In the genomic region with DNA sequence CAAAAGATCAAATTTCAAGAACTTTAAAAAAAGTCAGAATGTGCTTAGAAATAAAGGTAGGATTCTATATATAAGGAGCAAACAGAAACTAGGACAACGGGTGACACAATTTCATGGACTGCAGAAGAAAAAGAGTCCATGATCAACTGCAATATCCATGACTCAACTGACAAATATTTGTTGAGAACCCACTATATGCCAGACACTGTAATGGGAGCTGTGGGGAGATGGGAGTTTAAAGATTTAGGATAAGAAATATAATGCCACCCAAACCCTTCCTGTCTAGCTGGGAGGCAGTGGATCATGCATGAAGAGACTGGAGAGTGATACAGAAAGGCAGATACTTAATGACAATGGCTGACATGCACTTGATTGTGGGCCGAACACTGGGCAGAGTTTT, we compare ENCODE assay signal across 17 cellular contexts.
"Had no signal": no experiment of that assay in that cellular context is flagged by ENCODE, and none has a peak within 500 bp of the region (broad histone marks: within the 10 kb centered on the region; RNA-seq: fewer than 3 reads in every experiment).

No MANE protein-coding gene starts in this region.

- ATAC-seq: activated T-cell treated with anti-CD3 and anti-CD28 coated beads, Interleukin-2, amount 50 U/mL, for 72 hours; left ventricle myocardium superior; naive thymus-derived CD8-positive, alpha-beta T cell; pancreas; T-helper 17 cell had no signal

- H3K36me3 Mint-ChIP-seq: activated naive CD8-positive, alpha-beta T cell treated with anti-CD3 and anti-CD28 coated beads for 36 hours; memory B cell; naive thymus-derived CD8-positive, alpha-beta T cell had no signal

- H3K27ac Mint-ChIP-seq: activated CD4-positive, alpha-beta T cell treated with anti-CD3 and anti-CD28 coated beads, Interleukin-2, amount 10 ng/mL, durations not matched to agents 7 days and 5 days; activated naive CD8-positive, alpha-beta T cell treated with anti-CD3 and anti-CD28 coated beads for 36 hours; activated T-cell treated with anti-CD3 and anti-CD28 coated beads, Interleukin-2, amount 50 U/mL, for 72 hours; endodermal cell; memory B cell; naive thymus-derived CD8-positive, alpha-beta T cell; T-helper 17 cell had no signal

- DNase-seq: activated CD4-positive, alpha-beta T cell treated with anti-CD3 and anti-CD28 coated beads, Interleukin-2, amount 10 ng/mL, durations not matched to agents 7 days and 5 days; activated CD8-positive, alpha-beta memory T cell treated with anti-CD3 and anti-CD28 coated beads, Interleukin-2, amount 50 U/mL, for 48 hours; activated naive CD8-positive, alpha-beta T cell treated with anti-CD3 and anti-CD28 coated beads for 36 hours; activated T-cell treated with anti-CD3 and anti-CD28 coated beads, Interleukin-2, amount 50 U/mL, for 72 hours; dorsolateral prefrontal cortex; endodermal cell; erythroblast; kidney; left ventricle myocardium superior; naive thymus-derived CD8-positive, alpha-beta T cell; pancreas; stimulated activated CD4-positive, alpha-beta T cell treated with anti-CD3 and anti-CD28 coated beads, Interleukin-12 subunit alpha, Interleukin-12 subunit beta, amount 100 ng/mL, for 4 hours; stimulated activated CD4-positive, alpha-beta T cell treated with anti-CD3 and anti-CD28 coated beads, Interleukin-2, amount 100 ng/mL, for 24 hours; T-helper 17 cell had no signal

- H3K27ac ChIP-seq: dorsolateral prefrontal cortex, hepatocyte, pancreas, thoracic aorta had no signal

- H3K9me3 ChIP-seq: pancreas, thoracic aorta had no signal

- H3K36me3 ChIP-seq: pancreas, thoracic aorta had no signal

- H3K27me3 ChIP-seq: dorsolateral prefrontal cortex, hepatocyte, pancreas had no signal

- H3K4me1 ChIP-seq: pancreas had no signal

- H3K4me3 Mint-ChIP-seq: activated CD4-positive, alpha-beta T cell treated with anti-CD3 and anti-CD28 coated beads, Interleukin-2, amount 10 ng/mL, durations not matched to agents 7 days and 5 days; activated naive CD8-positive, alpha-beta T cell treated with anti-CD3 and anti-CD28 coated beads for 36 hours; activated T-cell treated with anti-CD3 and anti-CD28 coated beads, Interleukin-2, amount 50 U/mL, for 72 hours; endodermal cell; memory B cell; naive thymus-derived CD8-positive, alpha-beta T cell; T-helper 17 cell had no signal

- H3K9me3 Mint-ChIP-seq: activated CD4-positive, alpha-beta T cell treated with anti-CD3 and anti-CD28 coated beads, Interleukin-2, amount 10 ng/mL, durations not matched to agents 7 days and 5 days; activated naive CD8-positive, alpha-beta T cell treated with anti-CD3 and anti-CD28 coated beads for 36 hours; activated T-cell treated with anti-CD3 and anti-CD28 coated beads, Interleukin-2, amount 50 U/mL, for 72 hours; endodermal cell; memory B cell; naive thymus-derived CD8-positive, alpha-beta T cell had no signal

- H3K4me3 ChIP-seq: dorsolateral prefrontal cortex, hepatocyte, pancreas, thoracic aorta had no signal

- H3K4me1 Mint-ChIP-seq: activated CD4-positive, alpha-beta T cell treated with anti-CD3 and anti-CD28 coated beads, Interleukin-2, amount 10 ng/mL, durations not matched to agents 7 days and 5 days; activated naive CD8-positive, alpha-beta T cell treated with anti-CD3 and anti-CD28 coated beads for 36 hours; naive thymus-derived CD8-positive, alpha-beta T cell had no signal
